In genomic region chr2:231198291-231199173, GRCh38 we compare ENCODE assay signal across 8 cellular contexts. TPM values are rescaled to one million over a fixed set of nuclear protein-coding genes. Genes with fewer than 3 reads are reported as not detected.
DNase-seq lines count a peak whose midpoint lies in the region; ATAC-seq and TF ChIP-seq lines count a peak whose summit lies in the region.

Gene ARMC9, plus strand, starts transcription at chr2:231198631. Its CDS starts 7,608 bp downstream, at chr2:231206239.

- H3K27me3 ChIP-seq in WERI-Rb-1 (ENCODE audit: insufficient read depth, low read depth, severe bottlenecking) (no peaks in the 10 kb centered on the region), breast epithelium (no peaks in the 10 kb centered on the region)

- H3K4me1 ChIP-seq in breast epithelium, result peaks cover 0 to 2% of the 10 kb centered on the region in 2 donors

- ATAC-seq in GM18519 (IDR thresholded peaks at IDR 0.05; ENCODE audit: low FRiP score, unreplicated experiment) (peak; percentile 96), HG02981 (IDR thresholded peaks at IDR 0.05; ENCODE audit: unreplicated experiment) (peak; percentile 95)

- peak within 1 kb of the TSS; percentile 79 for H3K4me3 ChIP-seq in WERI-Rb-1 (ENCODE audit: low read depth, low read length)
- H3K4me3 ChIP-seq in breast epithelium, result peak within 1 kb of the TSS; percentile 76 to 84 (median 80)
- peak within 1 kb of the TSS; percentile 47 to 98 (median 78) for H3K4me3 ChIP-seq in skin epidermis

- DNase-seq in A172 (ENCODE audit: low spot score), result peak; percentile 50
- peak; percentile 52 for DNase-seq in NCI-H2107 treated with DMSO at 0.1 percent for 48 hours (lab: John Stamatoyannopoulos, UW; ENCODE audit: unreplicated experiment)
- DNase-seq in WERI-Rb-1, result peak; percentile 91
- DNase-seq in breast epithelium (ENCODE audit: low spot score in 2 of 2), result peak; percentile 59 to 67
- peak; percentile 99 for DNase-seq in iPS-NIHi11 (ENCODE audit: low spot score)

- H3K36me3 ChIP-seq in WERI-Rb-1, result peaks cover 6% of the 10 kb centered on the region
- H3K36me3 ChIP-seq in breast epithelium, result no peaks in the 10 kb centered on the region

- H3K9me3 ChIP-seq in WERI-Rb-1 (ENCODE audit: severe bottlenecking) (peaks cover 5% of the 10 kb centered on the region), breast epithelium (no peaks in the 10 kb centered on the region)

- TF ChIP-seq POLR2A in breast epithelium (IDR thresholded peaks at IDR 0.05), result no peak

- TF ChIP-seq CTCF in WERI-Rb-1 (IDR thresholded peaks at IDR 0.05; ENCODE audit: low read depth, low read length) (no peak), breast epithelium (IDR thresholded peaks at IDR 0.05) (no peak)

- peak within 1 kb of the TSS; percentile 97 for H3K27ac ChIP-seq in WERI-Rb-1
- H3K27ac ChIP-seq in breast epithelium, result peak within 1 kb of the TSS; percentile 55 to 61
- H3K27ac ChIP-seq in skin epidermis, result peak within 1 kb of the TSS in 20 of 21 experiments; percentile 7 to 83 (median 55)

- intact Hi-C loops in breast epithelium (cut with DNase I; ENCODE audit: low total_unique reads), result no loop called here

RNA-seq across cellular contexts. Expression of gene ARMC9, which starts in this region (rescaled TPM):
- 56.5 and 69.8 TPM in 2 replicates for total RNA-seq in A172 (2014; rRNA removed; shearing (Covaris generic))
- 10 to 100 TPM in 2 of 3 donors, 1 to 10 TPM in 1; 4.0 to 20.8 (median 18.0) TPM for total RNA-seq in breast epithelium

Comparison
In these comparisons a context has a peak if more than half of its experiments do, and no peak if none do; other contexts are left out.
1. Peak in every context shown above with its lines: DNase-seq, ATAC-seq, H3K4me3 ChIP-seq and H3K27ac ChIP-seq.